ENCODE assay signal across 1 cellular context in the genomic region with DNA sequence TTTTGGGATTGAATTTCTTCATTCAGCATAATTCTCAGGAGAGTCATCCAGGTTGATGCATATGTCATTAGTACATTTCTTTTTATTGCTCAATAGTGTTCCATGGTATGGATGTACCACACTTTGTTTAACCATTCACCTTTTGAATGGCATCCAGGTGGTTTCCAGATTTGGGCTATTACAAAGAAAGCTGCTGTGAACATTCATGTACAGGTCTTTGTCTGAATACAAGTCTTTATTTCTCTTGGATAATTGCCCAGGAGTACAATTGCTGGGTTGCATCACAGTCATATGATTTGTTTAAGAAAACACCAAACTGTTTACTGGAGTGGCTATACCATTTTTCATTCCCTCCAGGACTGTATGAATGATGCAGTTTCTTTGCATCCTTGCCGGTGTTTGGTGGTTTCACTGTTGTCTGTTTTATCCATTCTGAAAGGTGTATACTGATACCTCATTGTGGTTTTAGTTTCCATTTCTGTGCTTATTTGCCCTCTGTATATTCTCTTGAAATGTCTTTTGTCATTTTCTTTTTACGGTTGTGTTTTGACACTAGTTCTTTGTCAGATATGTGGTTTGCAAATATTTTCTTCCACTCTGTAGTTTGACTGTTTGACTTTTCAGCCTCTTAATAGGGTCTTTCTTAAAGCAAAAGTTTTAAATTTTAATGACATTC.
A peak's percentile ranks its signal among the peaks of the same experiment; 100 is the strongest.
TF ChIP-seq lines count a peak whose summit lies in the region.

No MANE protein-coding gene starts in this region.

TF ChIP-seq in HepG2, 621 proteins besides CTCF, POLR2A, EP300 and RAD21 (continued from another document):
- TF ChIP-seq, protein P1, sequence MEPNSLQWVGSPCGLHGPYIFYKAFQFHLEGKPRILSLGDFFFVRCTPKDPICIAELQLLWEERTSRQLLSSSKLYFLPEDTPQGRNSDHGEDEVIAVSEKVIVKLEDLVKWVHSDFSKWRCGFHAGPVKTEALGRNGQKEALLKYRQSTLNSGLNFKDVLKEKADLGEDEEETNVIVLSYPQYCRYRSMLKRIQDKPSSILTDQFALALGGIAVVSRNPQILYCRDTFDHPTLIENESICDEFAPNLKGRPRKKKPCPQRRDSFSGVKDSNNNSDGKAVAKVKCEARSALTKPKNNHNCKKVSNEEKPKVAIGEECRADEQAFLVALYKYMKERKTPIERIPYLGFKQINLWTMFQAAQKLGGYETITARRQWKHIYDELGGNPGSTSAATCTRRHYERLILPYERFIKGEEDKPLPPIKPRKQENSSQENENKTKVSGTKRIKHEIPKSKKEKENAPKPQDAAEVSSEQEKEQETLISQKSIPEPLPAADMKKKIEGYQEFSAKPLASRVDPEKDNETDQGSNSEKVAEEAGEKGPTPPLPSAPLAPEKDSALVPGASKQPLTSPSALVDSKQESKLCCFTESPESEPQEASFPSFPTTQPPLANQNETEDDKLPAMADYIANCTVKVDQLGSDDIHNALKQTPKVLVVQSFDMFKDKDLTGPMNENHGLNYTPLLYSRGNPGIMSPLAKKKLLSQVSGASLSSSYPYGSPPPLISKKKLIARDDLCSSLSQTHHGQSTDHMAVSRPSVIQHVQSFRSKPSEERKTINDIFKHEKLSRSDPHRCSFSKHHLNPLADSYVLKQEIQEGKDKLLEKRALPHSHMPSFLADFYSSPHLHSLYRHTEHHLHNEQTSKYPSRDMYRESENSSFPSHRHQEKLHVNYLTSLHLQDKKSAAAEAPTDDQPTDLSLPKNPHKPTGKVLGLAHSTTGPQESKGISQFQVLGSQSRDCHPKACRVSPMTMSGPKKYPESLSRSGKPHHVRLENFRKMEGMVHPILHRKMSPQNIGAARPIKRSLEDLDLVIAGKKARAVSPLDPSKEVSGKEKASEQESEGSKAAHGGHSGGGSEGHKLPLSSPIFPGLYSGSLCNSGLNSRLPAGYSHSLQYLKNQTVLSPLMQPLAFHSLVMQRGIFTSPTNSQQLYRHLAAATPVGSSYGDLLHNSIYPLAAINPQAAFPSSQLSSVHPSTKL (CRISPR knock-in tag; IDR thresholded peaks at IDR 0.05): peak; percentile 46; the same call in 1 of the 2 replicates
- TF ChIP-seq ZNF557 (CRISPR knock-in tag; IDR thresholded peaks at IDR 0.05) (no peak), ZNF292 (CRISPR knock-in tag; IDR thresholded peaks at IDR 0.05; ENCODE audit: borderline replicate concordance, low read depth) (no peak), SOX5 (CRISPR knock-in tag; IDR thresholded peaks at IDR 0.05; ENCODE audit: borderline replicate concordance) (peak; percentile 88), FOSL2 (CRISPR knock-in tag; IDR thresholded peaks at IDR 0.05) (no peak), CEBPB (IDR thresholded peaks at IDR 0.05; ENCODE audit: borderline replicate concordance, low read depth, low read length) (peak; percentile 64), KLF11 (CRISPR knock-in tag; IDR thresholded peaks at IDR 0.05) (no peak), GATAD2A (CRISPR knock-in tag; IDR thresholded peaks at IDR 0.05) (0 out of 2 replicates have a peak, but pooled peaks have one; percentile 14), NCOA1 (CRISPR knock-in tag; IDR thresholded peaks at IDR 0.05) (no peak), CEBPG (CRISPR knock-in tag; IDR thresholded peaks at IDR 0.05) (peak; percentile 66), SOX13 (IDR thresholded peaks at IDR 0.05) (peak; percentile 57; the same call in 1 of the 2 replicates), SOX13 (CRISPR knock-in tag; conservative IDR thresholded peaks at IDR 0.05 in 1 of 2, IDR thresholded peaks at IDR 0.05 in 1 of 2) (peak in 1 of 2 experiments; percentile 92; a peak in 2 of 4 replicates), SOX6 (IDR thresholded peaks at IDR 0.05) (no peak), SOX6 (CRISPR knock-in tag; IDR thresholded peaks at IDR 0.05) (peak; percentile 52; the same call in 1 of the 2 replicates)
- TF ChIP-seq, protein P2, sequence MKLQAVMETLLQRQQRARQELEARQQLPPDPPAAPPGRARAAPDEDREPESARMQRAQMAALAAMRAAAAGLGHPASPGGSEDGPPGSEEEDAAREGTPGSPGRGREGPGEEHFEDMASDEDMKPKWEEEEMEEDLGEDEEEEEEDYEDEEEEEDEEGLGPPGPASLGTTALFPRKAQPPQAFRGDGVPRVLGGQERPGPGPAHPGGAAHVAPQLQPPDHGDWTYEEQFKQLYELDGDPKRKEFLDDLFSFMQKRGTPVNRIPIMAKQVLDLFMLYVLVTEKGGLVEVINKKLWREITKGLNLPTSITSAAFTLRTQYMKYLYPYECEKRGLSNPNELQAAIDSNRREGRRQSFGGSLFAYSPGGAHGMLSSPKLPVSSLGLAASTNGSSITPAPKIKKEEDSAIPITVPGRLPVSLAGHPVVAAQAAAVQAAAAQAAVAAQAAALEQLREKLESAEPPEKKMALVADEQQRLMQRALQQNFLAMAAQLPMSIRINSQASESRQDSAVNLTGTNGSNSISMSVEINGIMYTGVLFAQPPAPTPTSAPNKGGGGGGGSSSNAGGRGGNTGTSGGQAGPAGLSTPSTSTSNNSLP (IDR thresholded peaks at IDR 0.05; ENCODE audit: low read depth, low read length): 0 out of 2 replicates have a peak, but pooled peaks have one; percentile 18
- TF ChIP-seq, protein P3, sequence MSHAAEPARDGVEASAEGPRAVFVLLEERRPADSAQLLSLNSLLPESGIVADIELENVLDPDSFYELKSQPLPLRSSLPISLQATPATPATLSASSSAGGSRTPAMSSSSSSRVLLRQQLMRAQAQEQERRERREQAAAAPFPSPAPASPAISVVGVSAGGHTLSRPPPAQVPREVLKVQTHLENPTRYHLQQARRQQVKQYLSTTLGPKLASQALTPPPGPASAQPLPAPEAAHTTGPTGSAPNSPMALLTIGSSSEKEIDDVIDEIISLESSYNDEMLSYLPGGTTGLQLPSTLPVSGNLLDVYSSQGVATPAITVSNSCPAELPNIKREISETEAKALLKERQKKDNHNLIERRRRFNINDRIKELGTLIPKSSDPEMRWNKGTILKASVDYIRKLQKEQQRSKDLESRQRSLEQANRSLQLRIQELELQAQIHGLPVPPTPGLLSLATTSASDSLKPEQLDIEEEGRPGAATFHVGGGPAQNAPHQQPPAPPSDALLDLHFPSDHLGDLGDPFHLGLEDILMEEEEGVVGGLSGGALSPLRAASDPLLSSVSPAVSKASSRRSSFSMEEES (CRISPR knock-in tag; IDR thresholded peaks at IDR 0.05): peak; percentile 85
